Comparison of ENCODE assay signal across 12 cellular contexts in the genomic region with DNA sequence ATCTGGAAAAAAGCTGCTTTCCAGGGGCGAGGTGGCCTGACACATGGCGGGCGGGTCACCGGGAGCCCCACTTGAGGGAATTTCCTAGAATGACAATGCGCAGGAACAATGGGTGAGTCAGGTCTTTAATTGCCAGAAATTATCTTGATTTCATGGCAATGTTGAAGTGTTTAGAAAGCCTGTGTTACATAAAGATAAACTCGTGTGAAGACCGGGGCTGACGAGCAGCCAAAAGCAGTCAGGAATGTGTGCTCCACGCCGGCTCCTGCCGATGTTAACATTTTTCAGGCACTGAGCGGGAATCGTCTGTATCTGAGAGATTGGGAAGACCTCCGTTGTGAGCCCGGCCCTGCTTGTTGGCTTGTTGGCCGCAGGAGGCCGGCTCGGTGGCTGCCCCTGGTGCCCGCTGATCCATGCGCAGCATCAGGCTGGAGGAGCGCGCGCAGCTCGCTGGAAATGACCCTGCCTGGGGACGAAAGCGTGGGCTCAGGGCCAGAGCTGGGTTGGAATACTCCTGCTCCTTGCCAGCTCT.
DNase-seq lines count a peak whose midpoint lies in the region; ATAC-seq and TF ChIP-seq lines count a peak whose summit lies in the region.
"Had no signal": no experiment of that assay in that cellular context is flagged by ENCODE, and none has a peak within 500 bp of the region (broad histone marks: within the 10 kb centered on the region; RNA-seq: fewer than 3 reads in every experiment).

No MANE protein-coding gene starts in this region.

- TF ChIP-seq POLR2A in adrenal gland (IDR thresholded peaks at IDR 0.05) (no peak), heart left ventricle (IDR thresholded peaks at IDR 0.05) (no peak), gastrocnemius medialis (IDR thresholded peaks at IDR 0.05) (no peak)

- H3K4me1 Mint-ChIP-seq in activated T-helper 1 cell treated with anti-CD3 and anti-CD28 coated beads, Interleukin-12 subunit alpha, Interleukin-12 subunit beta, Interleukin-2, Interleukin-4 antibody, amounts not matched to agents 30 ng/mL and 10 ng/mL and 1 ng/mL, durations not matched to agents 14 hours and 24 hours and 36 hours (ENCODE audit: low read depth): no peaks in the 10 kb centered on the region

- H3K4me1 ChIP-seq in adrenal gland (replicated peaks in 1 of 2) (no peaks in the 10 kb centered on the region), heart left ventricle (peaks cover 0 to 38% (median 28%) of the 10 kb centered on the region in 12 donors), gastrocnemius medialis (peaks cover 6 to 8% of the 10 kb centered on the region in 2 donors)

- H3K27ac ChIP-seq in adrenal gland (peak overlapping the region in 1 of 5 donors; percentile 64), heart left ventricle (peak overlapping the region in 11 of 12 donors; percentile 11 to 80 (median 52)), gastrocnemius medialis (no peak overlapping the region)

- peaks cover 27% of the 10 kb centered on the region for H3K27me3 Mint-ChIP-seq in activated T-helper 1 cell treated with anti-CD3 and anti-CD28 coated beads, Interleukin-12 subunit alpha, Interleukin-12 subunit beta, Interleukin-2, Interleukin-4 antibody, amounts not matched to agents 30 ng/mL and 10 ng/mL and 1 ng/mL, durations not matched to agents 14 hours and 24 hours and 36 hours (ENCODE audit: insufficient read depth)

- no peaks in the 10 kb centered on the region for H3K36me3 ChIP-seq in adrenal gland (replicated peaks in 1 of 2)
- H3K36me3 ChIP-seq in heart left ventricle: no peaks in the 10 kb centered on the region
- no peaks in the 10 kb centered on the region for H3K36me3 ChIP-seq in gastrocnemius medialis

- TF ChIP-seq CTCF in adrenal gland (IDR thresholded peaks at IDR 0.05): no peak
- peak in 1 of 12 donors; percentile 21 for TF ChIP-seq CTCF in heart left ventricle (IDR thresholded peaks at IDR 0.05)
- no peak for TF ChIP-seq CTCF in gastrocnemius medialis (IDR thresholded peaks at IDR 0.05 in 4 of 5, conservative IDR thresholded peaks at IDR 0.05 in 1 of 5)

- no peaks in the 10 kb centered on the region for H3K9me3 Mint-ChIP-seq in activated T-helper 1 cell treated with anti-CD3 and anti-CD28 coated beads, Interleukin-12 subunit alpha, Interleukin-12 subunit beta, Interleukin-2, Interleukin-4 antibody, amounts not matched to agents 30 ng/mL and 10 ng/mL and 1 ng/mL, durations not matched to agents 14 hours and 24 hours and 36 hours
- H3K9me3 Mint-ChIP-seq: memory B cell had no signal

- ATAC-seq in heart left ventricle (peak; percentile 51 to 83 (median 75)), gastrocnemius medialis (peak; percentile 18 to 19), HG02970 (IDR thresholded peaks at IDR 0.05; ENCODE audit: low FRiP score, unreplicated experiment) (no peak)

- no peaks in the 10 kb centered on the region for H3K9me3 ChIP-seq in adrenal gland (replicated peaks in 1 of 3)
- H3K9me3 ChIP-seq in heart left ventricle: no peaks in the 10 kb centered on the region
- no peaks in the 10 kb centered on the region for H3K9me3 ChIP-seq in gastrocnemius medialis

- H3K4me3 ChIP-seq in adrenal gland (no peak overlapping the region), heart left ventricle (peak overlapping the region in 10 of 12 donors; percentile 5 to 34 (median 18)), gastrocnemius medialis (peak overlapping the region in 1 of 4 donors; percentile 28)

- no peak overlapping the region for H3K4me3 Mint-ChIP-seq in activated T-helper 1 cell treated with anti-CD3 and anti-CD28 coated beads, Interleukin-12 subunit alpha, Interleukin-12 subunit beta, Interleukin-2, Interleukin-4 antibody, amounts not matched to agents 30 ng/mL and 10 ng/mL and 1 ng/mL, durations not matched to agents 14 hours and 24 hours and 36 hours
- H3K4me3 Mint-ChIP-seq: memory B cell had no signal

- no peaks in the 10 kb centered on the region for H3K36me3 Mint-ChIP-seq in activated T-helper 1 cell treated with anti-CD3 and anti-CD28 coated beads, Interleukin-12 subunit alpha, Interleukin-12 subunit beta, Interleukin-2, Interleukin-4 antibody, amounts not matched to agents 30 ng/mL and 10 ng/mL and 1 ng/mL, durations not matched to agents 14 hours and 24 hours and 36 hours (ENCODE audit: low read depth)
- H3K36me3 Mint-ChIP-seq: memory B cell had no signal

- in situ Hi-C loops in gastrocnemius medialis (cut with MboI; ENCODE audit: low sequenced_read_pairs in 4 of 4): no loop called here

- peak; percentile 9 for DNase-seq in GOT3 (lab: John Stamatoyannopoulos, UW)
- DNase-seq in adrenal gland: peak in 6 of 7 donors; percentile 19 to 71 (median 40)
- DNase-seq in heart left ventricle: peak; percentile 71 to 84 (median 84)
- DNase-seq in gastrocnemius medialis: no peak
- no peak for DNase-seq in activated T-helper 1 cell treated with anti-CD3 and anti-CD28 coated beads, Interleukin-12 subunit alpha, Interleukin-12 subunit beta, Interleukin-2, Interleukin-4 antibody, amounts not matched to agents 30 ng/mL and 10 ng/mL and 1 ng/mL, durations not matched to agents 14 hours and 24 hours and 36 hours (ENCODE audit: low spot score)
- DNase-seq in NCI-H510A (lab: John Stamatoyannopoulos, UW): no peak
- no peak for DNase-seq in Kasumi-1 (lab: John Stamatoyannopoulos, UW)
- DNase-seq: cortex of kidney; NCI-H1694; stimulated activated CD4-positive, alpha-beta T cell treated with anti-CD3 and anti-CD28 coated beads, Interleukin-2, amount 100 ng/mL, for 48 hours had no signal

- intact Hi-C loops in adrenal gland (cut with DNase I): no loop called here
- intact Hi-C loops in heart left ventricle (cut with DNase I): no loop called here
- intact Hi-C loops in gastrocnemius medialis (cut with DNase I; ENCODE audit: low total_unique reads): no loop called here
- intact Hi-C loops in activated T-helper 1 cell treated with anti-CD3 and anti-CD28 coated beads, Interleukin-12 subunit alpha, Interleukin-12 subunit beta, Interleukin-2, Interleukin-4 antibody, amounts not matched to agents 30 ng/mL and 10 ng/mL and 1 ng/mL, durations not matched to agents 14 hours and 24 hours and 36 hours (cut with micrococcal nuclease): no loop called here

- 41 to 60% (median 52%) methylated on average over 26 of the region's 26 CpGs for WGBS in adrenal gland, 4 donors
- WGBS in heart left ventricle, 4 donors: 8 to 12% (median 9%) methylated on average over 15 to 26 of the region's 26 CpGs

- H3K27me3 ChIP-seq in adrenal gland (peaks cover 29% of the 10 kb centered on the region), heart left ventricle (peaks cover 0 to 35% (median 0%) of the 10 kb centered on the region in 9 donors), gastrocnemius medialis (peaks cover 40 to 66% (median 59%) of the 10 kb centered on the region in 3 donors)

- H3K27ac Mint-ChIP-seq in activated T-helper 1 cell treated with anti-CD3 and anti-CD28 coated beads, Interleukin-12 subunit alpha, Interleukin-12 subunit beta, Interleukin-2, Interleukin-4 antibody, amounts not matched to agents 30 ng/mL and 10 ng/mL and 1 ng/mL, durations not matched to agents 14 hours and 24 hours and 36 hours: no peak overlapping the region
- H3K27ac Mint-ChIP-seq: memory B cell had no signal

Comparison
In these comparisons a context has a peak if more than half of its experiments do, and no peak if none do; other contexts are left out.
1. DNase-seq: peak in GOT3 (single experiment), adrenal gland (6 of 7) and heart left ventricle (5 of 5); none in gastrocnemius medialis (0 of 2), activated T-helper 1 cell treated with anti-CD3 and anti-CD28 coated beads, Interleukin-12 subunit alpha, Interleukin-12 subunit beta, Interleukin-2, Interleukin-4 antibody, amounts not matched to agents 30 ng/mL and 10 ng/mL and 1 ng/mL, durations not matched to agents 14 hours and 24 hours and 36 hours (single experiment), NCI-H510A (single experiment) and Kasumi-1 (0 of 2).
2. H3K27ac ChIP-seq: peak in heart left ventricle (11 of 12); none in gastrocnemius medialis (0 of 4).
3. H3K4me3 ChIP-seq: peak in heart left ventricle (10 of 12); none in adrenal gland (0 of 4).